Comparison of ENCODE assay signal across 9 cellular contexts in the genomic region with DNA sequence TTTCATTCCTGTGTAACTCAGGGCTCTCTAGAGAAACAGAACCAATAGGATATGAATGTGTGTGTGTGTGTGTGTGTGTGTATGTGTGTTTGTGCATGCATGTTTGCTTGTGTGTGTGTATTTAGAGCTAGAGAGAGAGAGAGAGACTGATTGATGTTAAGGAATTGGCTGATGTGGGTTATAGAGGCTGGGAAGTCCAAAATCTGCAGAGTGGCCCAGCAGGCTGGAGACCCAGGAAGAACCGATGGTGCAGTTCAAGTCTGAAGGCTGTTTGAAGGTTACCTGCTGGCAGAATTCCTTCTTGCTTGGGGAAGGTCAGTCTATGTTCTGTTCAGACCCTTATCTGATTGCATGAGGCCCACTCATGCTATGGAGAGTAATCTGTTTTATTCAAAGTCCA.
"Had no signal": no experiment of that assay in that cellular context is flagged by ENCODE, and none has a peak within 500 bp of the region (broad histone marks: within the 10 kb centered on the region; RNA-seq: fewer than 3 reads in every experiment).

No MANE protein-coding gene starts in this region.

- H3K4me3 ChIP-seq: GM23248 had no signal

- H2AFZ ChIP-seq: GM23248 had no signal

- H3K27ac ChIP-seq: GM23248, HL-60, KMS-11 had no signal

- H3K4me2 ChIP-seq: KMS-11 had no signal

- H3K9ac ChIP-seq: GM23248, KMS-11 had no signal

- DNase-seq: GM23248, GOT3, H9, HCEC 1CT, IMR-90, Karpas-422, KBM-7 had no signal
